In the genomic region with DNA sequence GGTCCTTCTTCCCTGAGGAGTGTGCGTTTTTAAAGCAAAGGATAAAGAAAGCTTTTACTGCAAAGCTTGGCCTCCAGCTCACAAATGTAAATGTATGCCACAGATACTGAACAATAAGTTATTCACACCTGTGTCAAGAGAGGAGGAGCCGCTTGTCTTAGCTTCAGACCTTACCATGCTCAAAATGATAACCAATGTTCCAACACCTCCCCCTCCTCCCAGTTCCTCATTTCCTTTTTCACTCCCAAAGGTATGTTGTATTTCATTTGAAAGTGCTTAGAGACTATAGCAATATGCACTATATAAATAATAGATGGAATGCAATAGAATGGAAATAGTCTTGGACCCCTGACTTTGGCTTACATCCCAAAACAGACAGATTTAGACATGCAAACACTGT, we compare ENCODE assay signal across 19 cellular contexts.
"Had no signal": no experiment of that assay in that cellular context is flagged by ENCODE, and none has a peak within 500 bp of the region (broad histone marks: within the 10 kb centered on the region; RNA-seq: fewer than 3 reads in every experiment).

No MANE protein-coding gene starts in this region.

- H3K36me3 ChIP-seq: esophagus muscularis mucosa, heart right ventricle, left lung, lower lobe of right lung, right atrium auricular region, tibial nerve had no signal

- DNase-seq: activated B cell treated with CpG ODN at 0.5 μM for 24 hours; activated naive CD4-positive, alpha-beta T cell treated with Interleukin-2 at 50 U/mL for 16 hours; activated T-cell treated with anti-CD3 and anti-CD28 coated beads for 4 hours; activated T-cell treated with anti-CD3 and anti-CD28 coated beads, Interleukin-2, amount 50 U/mL, for 72 hours; anterior cingulate cortex; foreskin melanocyte; heart right ventricle; kidney glomerular epithelial cell; left lung; lower lobe of right lung; mesenchymal stem cell; naive thymus-derived CD8-positive, alpha-beta T cell; occipital lobe; stimulated activated CD4-positive, alpha-beta T cell treated with anti-CD3 and anti-CD28 coated beads, Interleukin-15, amount 100 ng/mL, for 24 hours; stimulated activated CD4-positive, alpha-beta T cell treated with anti-CD3 and anti-CD28 coated beads, Interleukin-2, amount 100 ng/mL, for 24 hours; stimulated activated naive CD4-positive, alpha-beta T cell had no signal

- H3K27me3 ChIP-seq: esophagus muscularis mucosa, heart right ventricle, left lung, right atrium auricular region, tibial nerve had no signal

- ATAC-seq: activated T-cell treated with anti-CD3 and anti-CD28 coated beads, Interleukin-2, amount 50 U/mL, for 72 hours; heart right ventricle; left lung; lower lobe of right lung; naive thymus-derived CD8-positive, alpha-beta T cell had no signal

- H3K4me1 ChIP-seq: esophagus muscularis mucosa, lower lobe of right lung had no signal

- H3K4me3 ChIP-seq: esophagus muscularis mucosa, heart right ventricle, left lung, lower lobe of right lung, right atrium auricular region, tibial nerve had no signal

- H3K27ac ChIP-seq: esophagus muscularis mucosa, heart right ventricle, left lung, lower lobe of right lung, right atrium auricular region had no signal

- H3K9me3 ChIP-seq: esophagus muscularis mucosa, heart right ventricle, left lung, lower lobe of right lung, right atrium auricular region, tibial nerve had no signal
